In genomic region chr12:1812650-1813302, GRCh38 we compare ENCODE assay signal across 10 cellular contexts. TPM values are rescaled to one million over a fixed set of nuclear protein-coding genes. Genes with fewer than 3 reads are reported as not detected.
DNase-seq lines count a peak whose midpoint lies in the region; ATAC-seq, FAIRE-seq and TF ChIP-seq lines count a peak whose summit lies in the region.
"Had no signal": no experiment of that assay in that cellular context is flagged by ENCODE, and none has a peak within 500 bp of the region (broad histone marks: within the 10 kb centered on the region; RNA-seq: fewer than 3 reads in every experiment).

No MANE protein-coding gene starts in this region.

- H3K27me3 ChIP-seq in rectal smooth muscle tissue (ENCODE audit: control insufficient read depth, insufficient read depth, low read length), result no peaks in the 10 kb centered on the region

- no peak for DNase-seq in GM18507 (ENCODE audit: extremely low spot score, insufficient read length, low read depth)
- DNase-seq in SIG-M5 (lab: John Stamatoyannopoulos, UW), result peak; percentile 73
- DNase-seq in fibroblast of pulmonary artery (ENCODE audit: low read depth), result peak; percentile 76
- DNase-seq in activated CD8-positive, alpha-beta memory T cell treated with anti-CD3 and anti-CD28 coated beads, Interleukin-2, amount 50 U/mL, for 4 hours, result no peak
- no peak for DNase-seq in osteocyte (ENCODE audit: extremely low spot score, unreplicated experiment)
- no peak for DNase-seq in inferior parietal cortex (ENCODE audit: extremely low spot score)

- no peak overlapping the region for H3K27ac Mint-ChIP-seq in osteocyte (ENCODE audit: unreplicated experiment)
- H3K27ac Mint-ChIP-seq: T-helper 1 cell treated with Interleukin-12 subunit alpha and Interleukin-12 subunit beta and Interleukin-4 antibody, amounts not matched to agents 30 μg/mL and 1 μg/mL, for 36 hours had no signal

- H3K27me3 Mint-ChIP-seq in osteocyte (ENCODE audit: unreplicated experiment), result peaks cover 26% of the 10 kb centered on the region

- FAIRE-seq in GM18507 (lab: Jason Lieb, UNC), result peak; percentile 73

- H3K27ac ChIP-seq in rectal smooth muscle tissue (ENCODE audit: low read depth, low read length), result peak overlapping the region; percentile 35

- H3K4me3 ChIP-seq in fibroblast of pulmonary artery (replicated peaks; ENCODE audit: low read depth, low read length) (no peak overlapping the region), rectal smooth muscle tissue (ENCODE audit: low read length) (no peak overlapping the region)

- H3K4me1 ChIP-seq in rectal smooth muscle tissue (ENCODE audit: control insufficient read depth, insufficient read depth, low read length), result no peaks in the 10 kb centered on the region

- H3K9ac ChIP-seq in rectal smooth muscle tissue (ENCODE audit: low read length), result no peak overlapping the region

- no peaks in the 10 kb centered on the region for H3K36me3 ChIP-seq in rectal smooth muscle tissue (ENCODE audit: control insufficient read depth, insufficient read depth, low read length)

- no peaks in the 10 kb centered on the region for H3K9me3 Mint-ChIP-seq in osteocyte (ENCODE audit: unreplicated experiment)
- H3K9me3 Mint-ChIP-seq: T-helper 1 cell treated with Interleukin-12 subunit alpha and Interleukin-12 subunit beta and Interleukin-4 antibody, amounts not matched to agents 30 μg/mL and 1 μg/mL, for 36 hours had no signal

- peaks cover 10% of the 10 kb centered on the region for H3K4me1 Mint-ChIP-seq in osteocyte (ENCODE audit: unreplicated experiment)

- no peak overlapping the region for H3K4me3 Mint-ChIP-seq in osteocyte (ENCODE audit: unreplicated experiment)
- H3K4me3 Mint-ChIP-seq: T-helper 1 cell treated with Interleukin-12 subunit alpha and Interleukin-12 subunit beta and Interleukin-4 antibody, amounts not matched to agents 30 μg/mL and 1 μg/mL, for 36 hours had no signal

- H3K36me3 Mint-ChIP-seq in osteocyte (ENCODE audit: unreplicated experiment), result no peaks in the 10 kb centered on the region

- no peak for ATAC-seq in HG02852 (IDR thresholded peaks at IDR 0.05; ENCODE audit: unreplicated experiment)

- TF ChIP-seq CTCF in fibroblast of pulmonary artery (IDR thresholded peaks at IDR 0.05; ENCODE audit: low read length, missing control alignments) (no peak), osteocyte (IDR thresholded peaks at IDR 0.05) (no peak)

RNA-seq across cellular contexts. Expression of gene LRTM2, which starts 7.6 kb away (rescaled TPM):
- not detected in 2 replicates for total RNA-seq in osteocyte
- total RNA-seq: dermis microvascular lymphatic vessel endothelial cell had no signal

Comparison
In these comparisons a context has a peak if more than half of its experiments do, and no peak if none do; other contexts are left out.
1. DNase-seq: peak in SIG-M5 (single experiment) and fibroblast of pulmonary artery (single experiment); none in GM18507 (single experiment), activated CD8-positive, alpha-beta memory T cell treated with anti-CD3 and anti-CD28 coated beads, Interleukin-2, amount 50 U/mL, for 4 hours (single experiment), osteocyte (single experiment) and inferior parietal cortex (single experiment).